ENCODE assay signal across 13 cellular contexts in genomic region chr3:51620543-51620942, GRCh38. TPM values are rescaled to one million over a fixed set of nuclear protein-coding genes. Genes with fewer than 3 reads are reported as not detected.
DNase-seq lines count a peak whose midpoint lies in the region; ATAC-seq and TF ChIP-seq lines count a peak whose summit lies in the region.
"Had no signal": no experiment of that assay in that cellular context is flagged by ENCODE, and none has a peak within 500 bp of the region (broad histone marks: within the 10 kb centered on the region; RNA-seq: fewer than 3 reads in every experiment).

No MANE protein-coding gene starts in this region.

- H3K36me3 Mint-ChIP-seq in progenitor cell of endocrine pancreas (ENCODE audit: insufficient read depth): no peaks in the 10 kb centered on the region

- intact Hi-C loops in posterior cingulate gyrus (cut with DNase I): no loop called here

- H3K27me3 Mint-ChIP-seq in progenitor cell of endocrine pancreas: no peaks in the 10 kb centered on the region
- H3K27me3 Mint-ChIP-seq: CD4-positive, CD25-positive, alpha-beta regulatory T cell had no signal

- H3K4me3 ChIP-seq in fibroblast of pulmonary artery (replicated peaks; ENCODE audit: low read depth, low read length): no peak overlapping the region
- H3K4me3 ChIP-seq: lung had no signal

- TF ChIP-seq CTCF in AG09319 (IDR thresholded peaks at IDR 0.05; ENCODE audit: low read depth, low read length): no peak
- TF ChIP-seq CTCF in fibroblast of pulmonary artery (IDR thresholded peaks at IDR 0.05; ENCODE audit: low read length, missing control alignments): no peak
- TF ChIP-seq CTCF in progenitor cell of endocrine pancreas (IDR thresholded peaks at IDR 0.05; ENCODE audit: unreplicated experiment): no peak

- no peaks in the 10 kb centered on the region for H3K9me3 Mint-ChIP-seq in progenitor cell of endocrine pancreas (ENCODE audit: low read depth)
- H3K9me3 Mint-ChIP-seq: CD4-positive, CD25-positive, alpha-beta regulatory T cell had no signal

- peak overlapping the region; percentile 18 for H3K27ac Mint-ChIP-seq in progenitor cell of endocrine pancreas

- no peak for ATAC-seq in GM21390 (IDR thresholded peaks at IDR 0.05; ENCODE audit: unreplicated experiment)

- peaks cover 6% of the 10 kb centered on the region for H3K4me1 Mint-ChIP-seq in progenitor cell of endocrine pancreas (ENCODE audit: low read depth)

- no peak overlapping the region for H3K4me3 Mint-ChIP-seq in progenitor cell of endocrine pancreas (ENCODE audit: low read depth)
- H3K4me3 Mint-ChIP-seq: CD4-positive, CD25-positive, alpha-beta regulatory T cell had no signal

- DNase-seq in AG09319 (ENCODE audit: extremely low read depth, low read depth) (peak; percentile 42), NCI-H526 (lab: John Stamatoyannopoulos, UW) (peak; percentile 80 to 81), fibroblast of pulmonary artery (ENCODE audit: low read depth) (peak; percentile 39), progenitor cell of endocrine pancreas (ENCODE audit: low spot score, unreplicated experiment) (no peak), posterior cingulate gyrus (no peak), NCI-H82 treated with DMSO at 0.1 percent for 48 hours (lab: John Stamatoyannopoulos, UW; ENCODE audit: unreplicated experiment) (no peak), SIG-M5 treated with dmso at 0.1 percent for 504 hours (lab: John Stamatoyannopoulos, UW; ENCODE audit: unreplicated experiment) (no peak)
- DNase-seq: anterior cingulate cortex; CD4-positive, CD25-positive, alpha-beta regulatory T cell; NCI-H1105 treated with DMSO at 0.1 percent for 48 hours; NK-92 treated with Interleukin-12 subunit alpha and Interleukin-12 subunit beta, amount 100 ng/mL, for 24 hours had no signal

RNA-seq across cellular contexts. Expression of gene TEX264, which starts 50.5 kb away (rescaled TPM):
- 29.6 and 30.6 TPM in 2 replicates for total RNA-seq in progenitor cell of endocrine pancreas

Comparison
In these comparisons a context has a peak if more than half of its experiments do, and no peak if none do; other contexts are left out.
1. DNase-seq: peak in AG09319 (single experiment), NCI-H526 (2 of 2) and fibroblast of pulmonary artery (single experiment); none in progenitor cell of endocrine pancreas (single experiment), posterior cingulate gyrus (0 of 10), NCI-H82 treated with DMSO at 0.1 percent for 48 hours (single experiment) and SIG-M5 treated with dmso at 0.1 percent for 504 hours (single experiment).